ENCODE assay signal across 12 cellular contexts in genomic region chr6:157571269-157571668, GRCh38.
DNase-seq lines count a peak whose midpoint lies in the region; ATAC-seq and TF ChIP-seq lines count a peak whose summit lies in the region.
"Had no signal": no experiment of that assay in that cellular context is flagged by ENCODE, and none has a peak within 500 bp of the region (broad histone marks: within the 10 kb centered on the region; RNA-seq: fewer than 3 reads in every experiment).

No MANE protein-coding gene starts in this region.

- no TSS peak for BruUV-seq in Caco-2 (replicated peaks; lab: Mats Ljungman, UMichigan)

- no peaks in the 10 kb centered on the region for H3K36me3 ChIP-seq in Caco-2 (ENCODE audit: control insufficient read depth, insufficient read depth, low read length)
- H3K36me3 ChIP-seq in MM.1S (replicated peaks; ENCODE audit: insufficient read depth, low read length), result no peaks in the 10 kb centered on the region
- H3K36me3 ChIP-seq: stomach had no signal

- H3K27me3 ChIP-seq in Caco-2 (replicated peaks; ENCODE audit: control insufficient read depth, insufficient read depth, low read length) (no peaks in the 10 kb centered on the region), MM.1S (replicated peaks; ENCODE audit: insufficient read depth, low read length) (no peaks in the 10 kb centered on the region)
- H3K27me3 ChIP-seq: stomach had no signal

- H3K27ac Mint-ChIP-seq in Caco-2 (ENCODE audit: unreplicated experiment), result peak overlapping the region; percentile 32
- H3K27ac Mint-ChIP-seq in stimulated activated naive CD8-positive, alpha-beta T cell treated with anti-CD3 and anti-CD28 coated beads, Interleukin-15, amount 100 ng/mL, for 72 hours, result no peak overlapping the region
- H3K27ac Mint-ChIP-seq: activated T-cell treated with anti-CD3 and anti-CD28 coated beads, Interleukin-2, amount 50 U/mL, for 72 hours; HFFc6 had no signal

- H3K4me2 ChIP-seq in MM.1S (ENCODE audit: low read depth, low read length), result peak overlapping the region; percentile 77

- H3K4me1 Mint-ChIP-seq in Caco-2 (ENCODE audit: low read depth, unreplicated experiment), result peaks cover 5% of the 10 kb centered on the region
- peaks cover 42% of the 10 kb centered on the region for H3K4me1 Mint-ChIP-seq in stimulated activated naive CD8-positive, alpha-beta T cell treated with anti-CD3 and anti-CD28 coated beads, Interleukin-15, amount 100 ng/mL, for 72 hours

- peak overlapping the region; percentile 99 for H3K27ac ChIP-seq in MM.1S (ENCODE audit: low read length)
- H3K27ac ChIP-seq: stomach had no signal

- peaks cover 26% of the 10 kb centered on the region for H3F3A ChIP-seq in MM.1S (ENCODE audit: insufficient read depth, low read length)

- no peak overlapping the region for H2AFZ ChIP-seq in MM.1S (ENCODE audit: low read length)

- H3K9me3 Mint-ChIP-seq in Caco-2 (ENCODE audit: unreplicated experiment), result no peaks in the 10 kb centered on the region
- H3K9me3 Mint-ChIP-seq in stimulated activated naive CD8-positive, alpha-beta T cell treated with anti-CD3 and anti-CD28 coated beads, Interleukin-15, amount 100 ng/mL, for 72 hours, result no peaks in the 10 kb centered on the region
- H3K9me3 Mint-ChIP-seq: activated T-cell treated with anti-CD3 and anti-CD28 coated beads, Interleukin-2, amount 50 U/mL, for 72 hours; HFFc6 had no signal

- POLR2A ChIA-PET in Caco-2 (lab: Charles Lee) (interaction anchor here (0.7 kb wide), 1 partner anchor 588 kb away, joined by 4 read pairs; no protein-coding TSS in a partner anchor), HEK293T (lab: Yijun Ruan, JAX) (no interaction called here)

- DNase-seq in Caco-2, result no peak
- DNase-seq in MM.1S, result peak; percentile 86
- no peak for DNase-seq in NCI-H1436 (lab: John Stamatoyannopoulos, UW)
- DNase-seq in HEK293T (ENCODE audit: extremely low spot score), result no peak
- no peak for DNase-seq in stimulated activated naive CD8-positive, alpha-beta T cell treated with anti-CD3 and anti-CD28 coated beads, Interleukin-15, amount 100 ng/mL, for 72 hours
- no peak for DNase-seq in stimulated activated CD4-positive, alpha-beta T cell treated with anti-CD3 and anti-CD28 coated beads, Interleukin-4, amount 100 ng/mL, for 4 hours
- DNase-seq: activated T-cell treated with anti-CD3 and anti-CD28 coated beads, Interleukin-2, amount 50 U/mL, for 72 hours; HFFc6; stimulated activated CD4-positive, alpha-beta T cell treated with anti-CD3 and anti-CD28 coated beads, Interleukin-15, amount 100 ng/mL, for 24 hours; stomach had no signal

- H3K4me3 ChIP-seq in Caco-2 (ENCODE audit: low read depth, low read length) (no peak overlapping the region), MM.1S (ENCODE audit: low read length) (peak overlapping the region; percentile 42)
- H3K4me3 ChIP-seq: stomach had no signal

- no peaks in the 10 kb centered on the region for H3K9me2 ChIP-seq in MM.1S (replicated peaks; ENCODE audit: insufficient read depth, low read length)

- peaks cover 5% of the 10 kb centered on the region for H3K36me3 Mint-ChIP-seq in Caco-2 (ENCODE audit: insufficient read depth, unreplicated experiment)

- H3K4me1 ChIP-seq in Caco-2 (0 out of 2 replicates have a peak, but pooled peaks cover 6% of the 10 kb centered on the region), MM.1S (ENCODE audit: low read length) (peaks cover 28% of the 10 kb centered on the region)
- H3K4me1 ChIP-seq: stomach had no signal

- no peaks in the 10 kb centered on the region for H4K20me1 ChIP-seq in MM.1S (ENCODE audit: insufficient read depth, low read length)

- H3K4me3 Mint-ChIP-seq in Caco-2 (ENCODE audit: unreplicated experiment), result no peak overlapping the region
- no peak overlapping the region for H3K4me3 Mint-ChIP-seq in stimulated activated naive CD8-positive, alpha-beta T cell treated with anti-CD3 and anti-CD28 coated beads, Interleukin-15, amount 100 ng/mL, for 72 hours
- H3K4me3 Mint-ChIP-seq: activated T-cell treated with anti-CD3 and anti-CD28 coated beads, Interleukin-2, amount 50 U/mL, for 72 hours; HFFc6 had no signal

- CTCF ChIA-PET in Caco-2 (lab: Charles Lee) (interaction anchor here (0.6 to 0.8 kb wide), 2 partner anchors 26 to 115 kb away, joined by 3 to 6 read pairs; no protein-coding TSS in a partner anchor), HEK293T (lab: Yijun Ruan, JAX) (no interaction called here)

- TF ChIP-seq CTCF in Caco-2 (IDR thresholded peaks at IDR 0.05; ENCODE audit: insufficient read depth in 1 of 2, low read depth in 1 of 2, low read length in 1 of 2, severe bottlenecking in 1 of 2, unreplicated experiment in 1 of 2), result no peak
- TF ChIP-seq CTCF in MM.1S (IDR thresholded peaks at IDR 0.05; ENCODE audit: low read length), result no peak; the same call in none of the 2 replicates

- intact Hi-C loops in Caco-2 (cut with micrococcal nuclease; ENCODE audit: unreplicated experiment), result loop anchor here (1.0 kb wide), 2 partner anchors 15 to 26 kb away; no protein-coding TSS in a partner anchor

- no peaks in the 10 kb centered on the region for H3K27me3 Mint-ChIP-seq in Caco-2 (ENCODE audit: insufficient read depth, unreplicated experiment)
- no peaks in the 10 kb centered on the region for H3K27me3 Mint-ChIP-seq in stimulated activated naive CD8-positive, alpha-beta T cell treated with anti-CD3 and anti-CD28 coated beads, Interleukin-15, amount 100 ng/mL, for 72 hours

- 0 out of 2 replicates have a peak, but pooled peaks cover 6% of the 10 kb centered on the region for H3K79me2 ChIP-seq in MM.1S (ENCODE audit: low read length)

- peak; percentile 56 for ATAC-seq in GM19372 (IDR thresholded peaks at IDR 0.05; ENCODE audit: low read depth, unreplicated experiment)
- peak; percentile 68 for ATAC-seq in HG02840 (IDR thresholded peaks at IDR 0.05; ENCODE audit: low FRiP score, unreplicated experiment)
- ATAC-seq in stimulated activated naive CD8-positive, alpha-beta T cell treated with anti-CD3 and anti-CD28 coated beads, Interleukin-15, amount 100 ng/mL, for 72 hours, result no peak
- ATAC-seq: activated T-cell treated with anti-CD3 and anti-CD28 coated beads, Interleukin-2, amount 50 U/mL, for 72 hours had no signal

- H3K9ac ChIP-seq in MM.1S (ENCODE audit: low read length), result peak overlapping the region; percentile 86

- H3K9me3 ChIP-seq in Caco-2 (peaks cover 6% of the 10 kb centered on the region; the same call in 1 of the 2 replicates), MM.1S (replicated peaks; ENCODE audit: insufficient read depth, low read length) (no peaks in the 10 kb centered on the region)
- H3K9me3 ChIP-seq: stomach had no signal

TF ChIP-seq in HEK293T, 16 proteins besides CTCF, POLR2A, EP300 and RAD21:
- TF ChIP-seq NFRKB (IDR thresholded peaks at IDR 0.05) (no peak), HDGF (IDR thresholded peaks at IDR 0.05; ENCODE audit: borderline replicate concordance) (no peak), FOXM1 (IDR thresholded peaks at IDR 0.05; ENCODE audit: borderline replicate concordance) (no peak), LEF1 (IDR thresholded peaks at IDR 0.05; ENCODE audit: borderline replicate concordance) (no peak), ZNF384 (IDR thresholded peaks at IDR 0.05) (no peak), CTBP1 (IDR thresholded peaks at IDR 0.05; ENCODE audit: borderline replicate concordance) (no peak)
TF ChIP-seq in HEK293T: peak in this region for 0.
